1 cellular context compared by ENCODE assay signal in the genomic region with DNA sequence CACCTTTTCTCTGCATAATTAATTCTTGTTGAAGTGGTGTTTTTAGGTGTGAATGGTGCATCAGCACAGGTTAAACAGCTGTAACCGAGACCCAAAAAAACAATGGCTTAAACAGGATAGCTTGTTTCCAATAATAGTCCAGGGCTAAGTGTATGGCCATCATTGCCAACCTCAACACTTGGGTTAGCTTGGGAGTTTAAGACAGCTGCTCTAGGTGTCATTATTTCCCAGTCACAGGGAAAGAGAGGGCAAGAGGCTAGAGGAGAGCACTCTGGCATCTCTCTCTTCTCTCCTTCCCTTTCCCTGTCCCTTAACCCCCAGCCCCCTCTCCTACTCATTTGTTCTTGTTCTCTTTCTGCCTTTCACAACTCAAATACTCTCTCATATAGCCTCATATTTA.
TF ChIP-seq lines count a peak whose summit lies in the region.

No MANE protein-coding gene starts in this region.

TF ChIP-seq in HepG2, 621 proteins besides CTCF, POLR2A, EP300 and RAD21:
- TF ChIP-seq RBM22 (optimal IDR thresholded peaks at IDR 0.05; ENCODE audit: low read length) (peak; percentile 39), ZNF777 (CRISPR knock-in tag; IDR thresholded peaks at IDR 0.05) (no peak), RAD51 (IDR thresholded peaks at IDR 0.05; ENCODE audit: borderline replicate concordance) (peak; percentile 31; the same call in 1 of the 2 replicates), WIZ (CRISPR knock-in tag; IDR thresholded peaks at IDR 0.05) (no peak), ZNF260 (CRISPR knock-in tag; IDR thresholded peaks at IDR 0.05; ENCODE audit: borderline replicate concordance, low read depth) (no peak)
- TF ChIP-seq, protein P1, sequence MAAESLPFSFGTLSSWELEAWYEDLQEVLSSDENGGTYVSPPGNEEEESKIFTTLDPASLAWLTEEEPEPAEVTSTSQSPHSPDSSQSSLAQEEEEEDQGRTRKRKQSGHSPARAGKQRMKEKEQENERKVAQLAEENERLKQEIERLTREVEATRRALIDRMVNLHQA (CRISPR knock-in tag; IDR thresholded peaks at IDR 0.05), result no peak
TF ChIP-seq in HepG2: peak in this region for 2.
